ENCODE assay signal across 8 cellular contexts in genomic region chr7:52140848-52141247, GRCh38.
"Had no signal": no experiment of that assay in that cellular context is flagged by ENCODE, and none has a peak within 500 bp of the region (broad histone marks: within the 10 kb centered on the region; RNA-seq: fewer than 3 reads in every experiment).

No MANE protein-coding gene starts in this region.

- ATAC-seq: HCT116, K562 had no signal

- H3K27ac Mint-ChIP-seq: HFFc6 had no signal

- H3K4me3 Mint-ChIP-seq: HFFc6 had no signal

- DNase-seq: GOT3, H7, HFFc6, IMR-90, KG1 had no signal

- H3K4me1 ChIP-seq: HAP-1 had no signal
